In genomic region chr9:138007566-138008080, GRCh38 we compare ENCODE assay signal across 14 cellular contexts.
A peak's percentile ranks its signal among the peaks of the same experiment; 100 is the strongest.
DNase-seq lines count a peak whose midpoint lies in the region; ATAC-seq and TF ChIP-seq lines count a peak whose summit lies in the region.
"Had no signal": no experiment of that assay in that cellular context is flagged by ENCODE, and none has a peak within 500 bp of the region (broad histone marks: within the 10 kb centered on the region; RNA-seq: fewer than 3 reads in every experiment).

No MANE protein-coding gene starts in this region.

- no peak overlapping the region for H4K91ac ChIP-seq in trophoblast cell (ENCODE audit: low read depth, low read length)

- no peak overlapping the region for H3K14ac ChIP-seq in trophoblast cell (ENCODE audit: low read length)

- no peaks in the 10 kb centered on the region for H3K9me3 Mint-ChIP-seq in chondrocyte (ENCODE audit: low read depth)

- no peak overlapping the region for H3K9ac ChIP-seq in trophoblast cell (ENCODE audit: low read length)

- peak; percentile 51 for DNase-seq in cardiac septum (ENCODE audit: low spot score)
- DNase-seq in left cardiac atrium, result no peak
- DNase-seq in chondrocyte (ENCODE audit: low spot score), result peak; percentile 83
- DNase-seq in trophoblast cell, result no peak
- DNase-seq in ureter (ENCODE audit: low spot score), result peak; percentile 19
- DNase-seq in HCEC 1CT, result no peak
- DNase-seq in NCI-H1105 treated with DMSO at 0.1 percent for 48 hours (lab: John Stamatoyannopoulos, UW), result no peak
- DNase-seq: ACHN; CD4-positive, alpha-beta memory T cell; DMS79; NCI-H1694; NCI-H2107; NCI-H69 had no signal

- whole genome bisulfite sequencing in trophoblast cell (ENCODE audit: extremely low coverage, insufficient coverage, insufficient read length), result no CpG with 5 or more reads among the region's 10 CpGs

- H3K4me2 ChIP-seq in trophoblast cell (ENCODE audit: low read length), result no peak overlapping the region

- no peaks in the 10 kb centered on the region for H3K79me1 ChIP-seq in trophoblast cell (ENCODE audit: low read length)

- peak overlapping the region; percentile 44 for H3K4me3 ChIP-seq in trophoblast cell (ENCODE audit: low read depth, low read length)

- no peaks in the 10 kb centered on the region for H3K36me3 Mint-ChIP-seq in chondrocyte (ENCODE audit: low read depth)
- H3K36me3 Mint-ChIP-seq: CD4-positive, alpha-beta memory T cell had no signal

- H3K27me3 ChIP-seq in trophoblast cell (ENCODE audit: insufficient read depth, low read length), result no peaks in the 10 kb centered on the region

- H3K4me1 ChIP-seq in trophoblast cell (ENCODE audit: control insufficient read depth in 1 of 2, insufficient read depth in 2 of 2, low read length in 2 of 2), result no peaks in the 10 kb centered on the region

- no peak overlapping the region for H2BK120ac ChIP-seq in trophoblast cell (ENCODE audit: insufficient read depth, low read length, poor library complexity)

- H3K27ac Mint-ChIP-seq in chondrocyte (ENCODE audit: unreplicated experiment), result no peak overlapping the region
- H3K27ac Mint-ChIP-seq: B cell had no signal

- no peak overlapping the region for H3K23ac ChIP-seq in trophoblast cell (ENCODE audit: low read length)

- ATAC-seq in left cardiac atrium, result no peak

- no peak overlapping the region for H2AFZ ChIP-seq in trophoblast cell (ENCODE audit: insufficient read depth, low read length, poor library complexity)

- no peak overlapping the region for H4K12ac ChIP-seq in trophoblast cell (ENCODE audit: low read depth, low read length)

- no peak overlapping the region for H3K4me3 Mint-ChIP-seq in chondrocyte (ENCODE audit: unreplicated experiment)
- H3K4me3 Mint-ChIP-seq: B cell; CD4-positive, alpha-beta memory T cell had no signal

- intact Hi-C loops in cardiac septum (cut with DNase I) (no loop called here), left cardiac atrium (cut with DNase I) (no loop called here)

- no peaks in the 10 kb centered on the region for H3K79me2 ChIP-seq in trophoblast cell (ENCODE audit: control insufficient read depth, insufficient read depth, low read length, poor library complexity)

- no peak for TF ChIP-seq CTCF in chondrocyte (IDR thresholded peaks at IDR 0.05)

- no peak overlapping the region for H4K8ac ChIP-seq in trophoblast cell (ENCODE audit: low read depth, low read length)

- no peak overlapping the region for H2AK5ac ChIP-seq in trophoblast cell (ENCODE audit: low read length)

- H3K4ac ChIP-seq in trophoblast cell (ENCODE audit: low read depth, low read length), result no peak overlapping the region

- peaks cover 39% of the 10 kb centered on the region for H3K9me3 ChIP-seq in trophoblast cell (ENCODE audit: insufficient read depth, low read depth, low read length)

- H3K18ac ChIP-seq in trophoblast cell (ENCODE audit: low read length), result no peak overlapping the region

- H3K4me1 Mint-ChIP-seq in chondrocyte (ENCODE audit: low read depth), result no peaks in the 10 kb centered on the region
- H3K4me1 Mint-ChIP-seq: B cell; CD4-positive, alpha-beta memory T cell had no signal

- peaks cover 22% of the 10 kb centered on the region for H3K27me3 Mint-ChIP-seq in chondrocyte (ENCODE audit: low read depth)

- no peak overlapping the region for H2BK12ac ChIP-seq in trophoblast cell (ENCODE audit: low read length)

- H3K36me3 ChIP-seq in trophoblast cell (ENCODE audit: control insufficient read depth in 1 of 2, insufficient read depth in 2 of 2, low read length in 2 of 2), result no peaks in the 10 kb centered on the region

- H2BK5ac ChIP-seq in trophoblast cell (ENCODE audit: low read depth, low read length, poor library complexity), result no peak overlapping the region

- H3K27ac ChIP-seq in trophoblast cell (ENCODE audit: low read depth, low read length), result no peak overlapping the region

Comparison
In these comparisons a context has a peak if more than half of its experiments do, and no peak if none do; other contexts are left out.
1. DNase-seq: peak in cardiac septum (single experiment), chondrocyte (single experiment) and ureter (single experiment); none in left cardiac atrium (single experiment), trophoblast cell (0 of 2), HCEC 1CT (single experiment) and NCI-H1105 treated with DMSO at 0.1 percent for 48 hours (single experiment).